35 cellular contexts compared by ENCODE assay signal in the genomic region with DNA sequence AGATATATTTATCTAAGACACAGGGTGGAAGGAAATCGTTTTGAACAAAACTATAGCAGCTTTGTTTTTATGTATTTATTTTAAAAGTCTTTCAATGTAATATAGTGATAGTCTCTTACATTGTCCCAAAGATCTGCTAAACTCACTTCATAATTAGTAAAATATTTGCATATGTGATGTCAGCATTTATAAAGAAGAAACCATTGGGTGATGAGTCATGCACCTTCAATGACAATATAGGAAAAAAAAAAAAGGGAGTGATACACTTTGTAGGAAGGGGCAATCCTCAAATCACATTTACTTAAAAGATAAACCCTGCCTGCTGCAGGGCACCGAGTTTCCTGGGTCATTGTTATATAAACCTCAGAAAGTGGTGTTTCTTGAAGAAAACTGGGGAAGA.
"Had no signal": no experiment of that assay in that cellular context is flagged by ENCODE, and none has a peak within 500 bp of the region (broad histone marks: within the 10 kb centered on the region; RNA-seq: fewer than 3 reads in every experiment).

No MANE protein-coding gene starts in this region.

- H3K4me1 Mint-ChIP-seq: activated naive CD4-positive, alpha-beta T cell treated with anti-CD3 and anti-CD28 coated beads, Interleukin-2, amount 10 ng/mL, durations not matched to agents 7 days and 5 days; activated naive CD8-positive, alpha-beta T cell treated with anti-CD3 and anti-CD28 coated beads, Interleukin-2, amount 10 ng/mL, durations not matched to agents 7 days and 5 days; immature natural killer cell; memory B cell; naive thymus-derived CD4-positive, alpha-beta T cell; stimulated activated effector memory CD8-positive, alpha-beta T cell treated with anti-CD3 and anti-CD28 coated beads, Interleukin-12 subunit alpha, Interleukin-12 subunit beta, amount 100 ng/mL, for 72 hours; stimulated activated naive CD8-positive, alpha-beta T cell treated with anti-CD3 and anti-CD28 coated beads, Interleukin-15, amount 100 ng/mL, for 72 hours had no signal

- H3K9me3 ChIP-seq: ascending aorta, heart left ventricle, pancreas, prostate gland, sigmoid colon, uterus had no signal

- H3K36me3 Mint-ChIP-seq: activated naive CD4-positive, alpha-beta T cell treated with anti-CD3 and anti-CD28 coated beads, Interleukin-2, amount 10 ng/mL, durations not matched to agents 7 days and 5 days; activated naive CD8-positive, alpha-beta T cell treated with anti-CD3 and anti-CD28 coated beads, Interleukin-2, amount 10 ng/mL, durations not matched to agents 7 days and 5 days; brain; memory B cell; naive thymus-derived CD4-positive, alpha-beta T cell; stimulated activated effector memory CD8-positive, alpha-beta T cell treated with anti-CD3 and anti-CD28 coated beads, Interleukin-12 subunit alpha, Interleukin-12 subunit beta, amount 100 ng/mL, for 72 hours; type B pancreatic cell had no signal

- H3K27ac Mint-ChIP-seq: activated naive CD4-positive, alpha-beta T cell treated with anti-CD3 and anti-CD28 coated beads, Interleukin-2, amount 10 ng/mL, durations not matched to agents 7 days and 5 days; activated naive CD8-positive, alpha-beta T cell treated with anti-CD3 and anti-CD28 coated beads, Interleukin-2, amount 10 ng/mL, durations not matched to agents 7 days and 5 days; activated T-helper 1 cell treated with anti-CD3 and anti-CD28 coated beads, Interleukin-12 subunit alpha, Interleukin-12 subunit beta, Interleukin-2, Interleukin-4 antibody, amounts not matched to agents 30 ng/mL and 10 ng/mL and 1 ng/mL, durations not matched to agents 14 hours and 24 hours and 36 hours; immature natural killer cell; memory B cell; naive thymus-derived CD4-positive, alpha-beta T cell; stimulated activated effector memory CD8-positive, alpha-beta T cell treated with anti-CD3 and anti-CD28 coated beads, Interleukin-12 subunit alpha, Interleukin-12 subunit beta, amount 100 ng/mL, for 72 hours; stimulated activated naive CD8-positive, alpha-beta T cell treated with anti-CD3 and anti-CD28 coated beads, Interleukin-15, amount 100 ng/mL, for 72 hours; type B pancreatic cell had no signal

- DNase-seq: activated CD4-positive, alpha-beta T cell treated with anti-CD3 and anti-CD28 coated beads for 48 hours; activated CD4-positive, alpha-beta T cell treated with anti-CD3 and anti-CD28 coated beads, Interleukin-2, amount 50 U/mL, for 48 hours; activated CD8-positive, alpha-beta memory T cell treated with anti-CD3 and anti-CD28 coated beads for 24 hours; activated effector memory CD4-positive, alpha-beta T cell treated with anti-CD3 and anti-CD28 coated beads, Interleukin-2, amount 50 U/mL, for 16 hours; activated naive CD4-positive, alpha-beta T cell treated with anti-CD3 and anti-CD28 coated beads, Interleukin-2, amount 10 ng/mL, durations not matched to agents 7 days and 5 days; activated naive CD8-positive, alpha-beta T cell treated with anti-CD3 and anti-CD28 coated beads, Interleukin-2, amount 10 ng/mL, durations not matched to agents 7 days and 5 days; activated T-cell treated with anti-CD3 and anti-CD28 coated beads, Interleukin-2, amount 50 U/mL, for 1 hour; dorsolateral prefrontal cortex; effector memory CD4-positive, alpha-beta T cell; foreskin keratinocyte; heart left ventricle; hypothalamus; immature natural killer cell; kidney; midbrain; naive thymus-derived CD4-positive, alpha-beta T cell; nucleus accumbens; pancreas; sigmoid colon; stimulated activated CD4-positive, alpha-beta T cell treated with anti-CD3 and anti-CD28 coated beads, Interleukin-4, amount 100 ng/mL, for 24 hours; stimulated activated naive CD8-positive, alpha-beta T cell treated with anti-CD3 and anti-CD28 coated beads, Interleukin-15, amount 100 ng/mL, for 72 hours; substantia nigra; uterus had no signal

- H3K27me3 ChIP-seq: ascending aorta, dorsolateral prefrontal cortex, foreskin keratinocyte, heart left ventricle, pancreas, sigmoid colon, uterus had no signal

- H3K4me3 Mint-ChIP-seq: activated naive CD4-positive, alpha-beta T cell treated with anti-CD3 and anti-CD28 coated beads, Interleukin-2, amount 10 ng/mL, durations not matched to agents 7 days and 5 days; activated naive CD8-positive, alpha-beta T cell treated with anti-CD3 and anti-CD28 coated beads, Interleukin-2, amount 10 ng/mL, durations not matched to agents 7 days and 5 days; activated T-helper 1 cell treated with anti-CD3 and anti-CD28 coated beads, Interleukin-12 subunit alpha, Interleukin-12 subunit beta, Interleukin-2, Interleukin-4 antibody, amounts not matched to agents 30 ng/mL and 10 ng/mL and 1 ng/mL, durations not matched to agents 14 hours and 24 hours and 36 hours; brain; immature natural killer cell; memory B cell; naive thymus-derived CD4-positive, alpha-beta T cell; neural crest cell; stimulated activated effector memory CD8-positive, alpha-beta T cell treated with anti-CD3 and anti-CD28 coated beads, Interleukin-12 subunit alpha, Interleukin-12 subunit beta, amount 100 ng/mL, for 72 hours; stimulated activated naive CD8-positive, alpha-beta T cell treated with anti-CD3 and anti-CD28 coated beads, Interleukin-15, amount 100 ng/mL, for 72 hours; type B pancreatic cell had no signal

- H3K4me3 ChIP-seq: ascending aorta, coronary artery, dorsolateral prefrontal cortex, heart left ventricle, pancreas, prostate gland, sigmoid colon, uterus had no signal

- H3K27ac ChIP-seq: ascending aorta, coronary artery, dorsolateral prefrontal cortex, foreskin keratinocyte, heart left ventricle, pancreas, prostate gland, sigmoid colon, uterus, VCaP had no signal

- H3K36me3 ChIP-seq: ascending aorta, heart left ventricle, pancreas, prostate gland, sigmoid colon, uterus had no signal

- ATAC-seq: activated CD4-positive, CD25-positive, alpha-beta regulatory T cell treated with anti-CD3 and anti-CD28 coated beads, Interleukin-2, amount 50 U/mL, for 24 hours; esophagus mucosa; foreskin keratinocyte; heart left ventricle; naive thymus-derived CD4-positive, alpha-beta T cell; pancreas; stimulated activated effector memory CD8-positive, alpha-beta T cell treated with anti-CD3 and anti-CD28 coated beads, Interleukin-12 subunit alpha, Interleukin-12 subunit beta, amount 100 ng/mL, for 72 hours; stimulated activated naive CD8-positive, alpha-beta T cell treated with anti-CD3 and anti-CD28 coated beads, Interleukin-15, amount 100 ng/mL, for 72 hours had no signal

- H3K9me3 Mint-ChIP-seq: activated naive CD8-positive, alpha-beta T cell treated with anti-CD3 and anti-CD28 coated beads, Interleukin-2, amount 10 ng/mL, durations not matched to agents 7 days and 5 days; type B pancreatic cell had no signal

- H3K27me3 Mint-ChIP-seq: activated naive CD4-positive, alpha-beta T cell treated with anti-CD3 and anti-CD28 coated beads, Interleukin-2, amount 10 ng/mL, durations not matched to agents 7 days and 5 days; activated naive CD8-positive, alpha-beta T cell treated with anti-CD3 and anti-CD28 coated beads, Interleukin-2, amount 10 ng/mL, durations not matched to agents 7 days and 5 days; brain; memory B cell; naive thymus-derived CD4-positive, alpha-beta T cell; stimulated activated naive CD8-positive, alpha-beta T cell treated with anti-CD3 and anti-CD28 coated beads, Interleukin-15, amount 100 ng/mL, for 72 hours; type B pancreatic cell had no signal

- H3K4me1 ChIP-seq: ascending aorta, foreskin keratinocyte, heart left ventricle, pancreas, prostate gland, sigmoid colon had no signal
